Comparison of ENCODE assay signal across 1 cellular context in genomic region chr5:74630387-74631087, GRCh38.
A peak's percentile ranks its signal among the peaks of the same experiment; 100 is the strongest.
TF ChIP-seq lines count a peak whose summit lies in the region.

No MANE protein-coding gene starts in this region.

TF ChIP-seq in GM12878, 131 proteins besides CTCF, POLR2A, EP300 and RAD21 (continued from another document):
- TF ChIP-seq IRF4 (IDR thresholded peaks at IDR 0.05; ENCODE audit: low read depth, low read length) (0 out of 2 replicates have a peak, but pooled peaks have one; percentile 47), JUNB (IDR thresholded peaks at IDR 0.05) (peak; percentile 40)
TF ChIP-seq in GM12878: peak in this region for 2.
